Comparison of ENCODE assay signal across 18 cellular contexts in genomic region chr6:31004285-31004684, GRCh38. TPM values are rescaled to one million over a fixed set of nuclear protein-coding genes. Genes with fewer than 3 reads are reported as not detected.
DNase-seq lines count a peak whose midpoint lies in the region; ATAC-seq and TF ChIP-seq lines count a peak whose summit lies in the region.
"Had no signal": no experiment of that assay in that cellular context is flagged by ENCODE, and none has a peak within 500 bp of the region (broad histone marks: within the 10 kb centered on the region; RNA-seq: fewer than 3 reads in every experiment).

No MANE protein-coding gene starts in this region.

- CTCF ChIA-PET in activated CD8-positive, alpha-beta T cell treated with anti-CD3 and anti-CD28 coated beads for 36 hours (lab: Charles Lee), result interaction anchor here (2.6 kb wide), 1 partner anchor 83 kb away, joined by 7 read pairs; no protein-coding TSS in a partner anchor
- CTCF ChIA-PET in activated CD8-positive, alpha-beta T cell treated with anti-CD3 and anti-CD28 coated beads, Interleukin-2, amount 10 ng/mL, durations not matched to agents 7 days and 5 days (lab: Charles Lee), result no interaction called here
- CTCF ChIA-PET in HEK293T (lab: Yijun Ruan, JAX), result no interaction called here

- H2AFZ ChIP-seq in neural progenitor cell (replicated peaks), result peak overlapping the region; percentile 50

- no peaks in the 10 kb centered on the region for H3K79me2 ChIP-seq in neural progenitor cell (ENCODE audit: low read depth)

- no peaks in the 10 kb centered on the region for H3F3A ChIP-seq in neural progenitor cell (ENCODE audit: low read depth)

- H3K36me3 ChIP-seq in neural progenitor cell, result no peaks in the 10 kb centered on the region

- in situ Hi-C loops in GM13977 (cut with MboI; ENCODE audit: low pct_unique_long_range_greater_than_20kb, low sequenced_read_pairs, unreplicated experiment), result no loop called here

- H3K27ac Mint-ChIP-seq in activated CD8-positive, alpha-beta T cell treated with anti-CD3 and anti-CD28 coated beads for 36 hours, result no peak overlapping the region
- H3K27ac Mint-ChIP-seq in activated CD8-positive, alpha-beta T cell treated with anti-CD3 and anti-CD28 coated beads, Interleukin-2, amount 10 ng/mL, durations not matched to agents 7 days and 5 days, result no peak overlapping the region
- peak overlapping the region; percentile 27 for H3K27ac Mint-ChIP-seq in T-helper 17 cell
- H3K27ac Mint-ChIP-seq in neural progenitor cell, result no peak overlapping the region
- H3K27ac Mint-ChIP-seq: activated T-helper 2 cell treated with anti-CD3 and anti-CD28 coated beads, Interferon-gamma antibody, Interleukin-2, Interleukin-4, amounts not matched to agents 10 μg/mL and 5 μg/mL and 100 μg/mL, durations not matched to agents 14 hours and 24 hours and 36 hours; CD8-positive, alpha-beta memory T cell; progenitor cell of endocrine pancreas had no signal

- no peaks in the 10 kb centered on the region for H3K4me1 ChIP-seq in neural progenitor cell

- H3K4me3 ChIP-seq in neural progenitor cell, result no peak overlapping the region
- H3K4me3 ChIP-seq: dorsolateral prefrontal cortex had no signal

- no peaks in the 10 kb centered on the region for H4K20me1 ChIP-seq in neural progenitor cell (ENCODE audit: low read depth)

- H3K4me1 Mint-ChIP-seq in activated CD8-positive, alpha-beta T cell treated with anti-CD3 and anti-CD28 coated beads for 36 hours (ENCODE audit: low read depth), result peaks cover 8% of the 10 kb centered on the region
- H3K4me1 Mint-ChIP-seq in activated CD8-positive, alpha-beta T cell treated with anti-CD3 and anti-CD28 coated beads, Interleukin-2, amount 10 ng/mL, durations not matched to agents 7 days and 5 days (ENCODE audit: low read depth), result peaks cover 2% of the 10 kb centered on the region
- H3K4me1 Mint-ChIP-seq in T-helper 17 cell (peaks cover 4% of the 10 kb centered on the region), neural progenitor cell (no peaks in the 10 kb centered on the region)

- no peaks in the 10 kb centered on the region for H3K9me3 Mint-ChIP-seq in activated CD8-positive, alpha-beta T cell treated with anti-CD3 and anti-CD28 coated beads for 36 hours
- no peaks in the 10 kb centered on the region for H3K9me3 Mint-ChIP-seq in activated CD8-positive, alpha-beta T cell treated with anti-CD3 and anti-CD28 coated beads, Interleukin-2, amount 10 ng/mL, durations not matched to agents 7 days and 5 days (ENCODE audit: insufficient read depth)
- H3K9me3 Mint-ChIP-seq in neural progenitor cell, result peaks cover 8% of the 10 kb centered on the region
- H3K9me3 Mint-ChIP-seq: activated T-helper 2 cell treated with anti-CD3 and anti-CD28 coated beads, Interferon-gamma antibody, Interleukin-2, Interleukin-4, amounts not matched to agents 10 μg/mL and 5 μg/mL and 100 μg/mL, durations not matched to agents 14 hours and 24 hours and 36 hours; CD8-positive, alpha-beta memory T cell had no signal

- H3K27me3 Mint-ChIP-seq in activated CD8-positive, alpha-beta T cell treated with anti-CD3 and anti-CD28 coated beads for 36 hours, result peaks cover 14% of the 10 kb centered on the region
- peaks cover 26% of the 10 kb centered on the region for H3K27me3 Mint-ChIP-seq in activated CD8-positive, alpha-beta T cell treated with anti-CD3 and anti-CD28 coated beads, Interleukin-2, amount 10 ng/mL, durations not matched to agents 7 days and 5 days (ENCODE audit: low read depth)
- peaks cover 49% of the 10 kb centered on the region for H3K27me3 Mint-ChIP-seq in T-helper 17 cell
- no peaks in the 10 kb centered on the region for H3K27me3 Mint-ChIP-seq in neural progenitor cell (ENCODE audit: insufficient read depth, low read depth)

- DNase-seq in activated CD8-positive, alpha-beta T cell treated with anti-CD3 and anti-CD28 coated beads for 36 hours, result no peak
- DNase-seq in activated CD8-positive, alpha-beta T cell treated with anti-CD3 and anti-CD28 coated beads, Interleukin-2, amount 10 ng/mL, durations not matched to agents 7 days and 5 days, result no peak
- DNase-seq in GM13977 (ENCODE audit: low spot score) (peak; percentile 56), T-helper 17 cell (no peak), neural progenitor cell (ENCODE audit: low spot score) (no peak), retina (no peak), HEK293T (ENCODE audit: extremely low spot score) (no peak)
- DNase-seq: CD8-positive, alpha-beta memory T cell; dorsolateral prefrontal cortex had no signal

- no peak for TF ChIP-seq CTCF in activated CD8-positive, alpha-beta T cell treated with anti-CD3 and anti-CD28 coated beads for 36 hours (IDR thresholded peaks at IDR 0.05)
- TF ChIP-seq CTCF in GM13977 (IDR thresholded peaks at IDR 0.05; ENCODE audit: extremely low read depth, insufficient read depth, missing control alignments), result no peak
- TF ChIP-seq CTCF in neural progenitor cell (IDR thresholded peaks at IDR 0.05), result no peak

- no peaks in the 10 kb centered on the region for H3K27me3 ChIP-seq in neural progenitor cell
- H3K27me3 ChIP-seq: dorsolateral prefrontal cortex had no signal

- no peaks in the 10 kb centered on the region for H3K36me3 Mint-ChIP-seq in activated CD8-positive, alpha-beta T cell treated with anti-CD3 and anti-CD28 coated beads for 36 hours (ENCODE audit: low read depth)
- no peaks in the 10 kb centered on the region for H3K36me3 Mint-ChIP-seq in activated CD8-positive, alpha-beta T cell treated with anti-CD3 and anti-CD28 coated beads, Interleukin-2, amount 10 ng/mL, durations not matched to agents 7 days and 5 days (ENCODE audit: low read depth)
- H3K36me3 Mint-ChIP-seq in T-helper 17 cell (ENCODE audit: low read depth), result peaks cover 2% of the 10 kb centered on the region
- peaks cover 1% of the 10 kb centered on the region for H3K36me3 Mint-ChIP-seq in neural progenitor cell

- peak; percentile 82 for ATAC-seq in activated CD8-positive, alpha-beta T cell treated with anti-CD3 and anti-CD28 coated beads for 36 hours
- no peak for ATAC-seq in activated CD8-positive, alpha-beta T cell treated with anti-CD3 and anti-CD28 coated beads, Interleukin-2, amount 10 ng/mL, durations not matched to agents 7 days and 5 days
- no peak for ATAC-seq in T-helper 17 cell
- no peak for ATAC-seq in GM21447 (IDR thresholded peaks at IDR 0.05; ENCODE audit: unreplicated experiment)
- ATAC-seq: HepG2 had no signal

- POLR2A ChIA-PET in activated CD8-positive, alpha-beta T cell treated with anti-CD3 and anti-CD28 coated beads for 36 hours (lab: Charles Lee), result no interaction called here
- POLR2A ChIA-PET in activated CD8-positive, alpha-beta T cell treated with anti-CD3 and anti-CD28 coated beads, Interleukin-2, amount 10 ng/mL, durations not matched to agents 7 days and 5 days (lab: Charles Lee), result no interaction called here
- POLR2A ChIA-PET in HEK293T (lab: Yijun Ruan, JAX), result no interaction called here

- intact Hi-C loops in activated CD8-positive, alpha-beta T cell treated with anti-CD3 and anti-CD28 coated beads for 36 hours (cut with micrococcal nuclease), result no loop called here

- H3K9ac ChIP-seq in neural progenitor cell, result no peak overlapping the region

- H3K4me3 Mint-ChIP-seq in activated CD8-positive, alpha-beta T cell treated with anti-CD3 and anti-CD28 coated beads for 36 hours, result no peak overlapping the region
- no peak overlapping the region for H3K4me3 Mint-ChIP-seq in activated CD8-positive, alpha-beta T cell treated with anti-CD3 and anti-CD28 coated beads, Interleukin-2, amount 10 ng/mL, durations not matched to agents 7 days and 5 days
- H3K4me3 Mint-ChIP-seq in T-helper 17 cell (no peak overlapping the region), neural progenitor cell (no peak overlapping the region)
- H3K4me3 Mint-ChIP-seq: CD8-positive, alpha-beta memory T cell had no signal

- no peak overlapping the region for H3K27ac ChIP-seq in neural progenitor cell
- H3K27ac ChIP-seq: dorsolateral prefrontal cortex had no signal

- H3K4me2 ChIP-seq in neural progenitor cell, result no peak overlapping the region

- H3K9me3 ChIP-seq in T-helper 17 cell (ENCODE audit: control insufficient read depth, low read length, poor library complexity, severe bottlenecking) (no peaks in the 10 kb centered on the region), neural progenitor cell (ENCODE audit: low read depth) (no peaks in the 10 kb centered on the region)

TF ChIP-seq in HEK293T, 16 proteins besides CTCF, POLR2A, EP300 and RAD21:
- no peak for TF ChIP-seq FOXM1 (IDR thresholded peaks at IDR 0.05; ENCODE audit: borderline replicate concordance)
- no peak for TF ChIP-seq ZNF384 (IDR thresholded peaks at IDR 0.05)
- TF ChIP-seq FOXK2 (IDR thresholded peaks at IDR 0.05), result no peak
- no peak for TF ChIP-seq BHLHE40 (IDR thresholded peaks at IDR 0.05; ENCODE audit: borderline replicate concordance)
- no peak for TF ChIP-seq HDGF (IDR thresholded peaks at IDR 0.05; ENCODE audit: borderline replicate concordance)
- TF ChIP-seq SUZ12 (IDR thresholded peaks at IDR 0.05), result no peak

RNA-seq across cellular contexts. Expression of gene MUC22, which starts 6.0 kb away (rescaled TPM):
- total RNA-seq in activated CD8-positive, alpha-beta T cell treated with anti-CD3 and anti-CD28 coated beads for 36 hours, result not detected
- total RNA-seq in activated CD8-positive, alpha-beta T cell treated with anti-CD3 and anti-CD28 coated beads, Interleukin-2, amount 10 ng/mL, durations not matched to agents 7 days and 5 days, result not detected
- total RNA-seq in T-helper 17 cell (not detected), neural progenitor cell (ENCODE audit: low replicate concordance) (0.03 TPM in 1 of 2 replicates, not detected in the other)
- total RNA-seq: A673; activated T-helper 2 cell treated with anti-CD3 and anti-CD28 coated beads, Interferon-gamma antibody, Interleukin-2, Interleukin-4, amounts not matched to agents 10 μg/mL and 5 μg/mL and 100 μg/mL, durations not matched to agents 14 hours and 24 hours and 36 hours; CD8-positive, alpha-beta memory T cell; dorsolateral prefrontal cortex; HepG2; liver; progenitor cell of endocrine pancreas; T-helper 1 cell treated with Interleukin-12 subunit alpha and Interleukin-12 subunit beta and Interleukin-4 antibody, amounts not matched to agents 30 ng/mL and 1 ng/mL, for 36 hours had no signal

RNA-seq across cellular contexts. Expression of gene MUC21, which starts 20.8 kb away (rescaled TPM):
- not detected for total RNA-seq in activated CD8-positive, alpha-beta T cell treated with anti-CD3 and anti-CD28 coated beads for 36 hours
- total RNA-seq in activated CD8-positive, alpha-beta T cell treated with anti-CD3 and anti-CD28 coated beads, Interleukin-2, amount 10 ng/mL, durations not matched to agents 7 days and 5 days, result not detected
- not detected for total RNA-seq in T-helper 17 cell
- total RNA-seq in neural progenitor cell (ENCODE audit: low replicate concordance), result not detected in 2 replicates
- total RNA-seq: A673; activated T-helper 2 cell treated with anti-CD3 and anti-CD28 coated beads, Interferon-gamma antibody, Interleukin-2, Interleukin-4, amounts not matched to agents 10 μg/mL and 5 μg/mL and 100 μg/mL, durations not matched to agents 14 hours and 24 hours and 36 hours; astrocyte; CD8-positive, alpha-beta memory T cell; HepG2; liver; progenitor cell of endocrine pancreas; Right ventricle myocardium inferior; T-helper 1 cell treated with Interleukin-12 subunit alpha and Interleukin-12 subunit beta and Interleukin-4 antibody, amounts not matched to agents 30 ng/mL and 1 ng/mL, for 36 hours had no signal
